ENCODE assay signal across 9 cellular contexts in the genomic region with DNA sequence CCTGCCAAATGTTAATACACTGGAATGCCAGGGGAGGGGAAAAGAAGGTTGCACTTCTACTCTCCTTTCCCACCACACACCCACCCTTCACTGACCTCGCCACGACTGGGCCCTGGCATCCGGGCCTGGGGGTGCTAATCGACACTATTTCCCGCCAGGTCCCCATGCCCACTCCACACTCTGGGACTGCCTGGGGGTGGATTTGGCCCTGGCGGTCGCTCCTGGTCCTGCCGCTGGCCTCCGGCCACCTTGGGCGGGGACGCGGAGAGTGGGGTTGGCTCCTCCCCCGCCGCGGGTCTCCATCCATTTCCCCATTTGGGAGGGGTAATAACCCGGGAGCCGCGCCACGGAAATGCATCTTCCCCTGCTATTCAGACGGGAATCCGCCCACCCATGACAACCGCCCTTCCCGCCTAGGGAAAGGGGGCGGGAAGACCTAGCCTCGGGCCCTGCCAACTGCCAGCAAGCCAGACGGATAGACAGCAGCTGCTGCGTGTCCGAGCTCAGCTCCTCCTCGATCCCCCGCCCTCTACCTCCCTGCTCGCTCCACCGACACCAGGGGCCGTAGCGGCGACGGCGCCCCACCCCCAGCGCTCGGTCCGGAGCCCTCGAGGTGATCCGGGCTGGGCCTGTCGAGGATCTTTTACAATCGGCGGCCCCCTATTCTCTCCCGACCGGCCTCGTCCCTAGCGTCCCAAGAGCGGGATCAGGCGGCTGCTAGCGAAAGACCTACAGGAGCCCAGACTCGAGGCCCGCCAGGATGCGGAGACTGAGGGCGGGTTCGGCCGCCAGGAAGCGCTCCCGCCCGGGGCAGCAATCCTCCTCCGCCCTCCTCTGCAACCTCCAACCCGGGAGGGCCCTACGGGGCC.
DNase-seq lines count a peak whose midpoint lies in the region; ATAC-seq, FAIRE-seq and TF ChIP-seq lines count a peak whose summit lies in the region.
"Had no signal": no experiment of that assay in that cellular context is flagged by ENCODE, and none has a peak within 500 bp of the region (broad histone marks: within the 10 kb centered on the region; RNA-seq: fewer than 3 reads in every experiment).

No MANE protein-coding gene starts in this region.

- H3K36me3 ChIP-seq in ES-I3 (ENCODE audit: insufficient read depth, low read length) (no peaks in the 10 kb centered on the region), GM23338 (ENCODE audit: insufficient read depth) (no peaks in the 10 kb centered on the region), MM.1S (replicated peaks; ENCODE audit: insufficient read depth, low read length) (no peaks in the 10 kb centered on the region), left ventricle myocardium inferior (no peaks in the 10 kb centered on the region), pancreas (no peaks in the 10 kb centered on the region)

- WGBS in pancreas, 2 donors, result 8 to 33% methylated on average over 58 to 64 of the region's 64 CpGs

- no peak overlapping the region for H3K27ac Mint-ChIP-seq in GM23338

- H3K4me1 ChIP-seq in ES-I3 (ENCODE audit: insufficient read depth, low read length) (peaks cover 5% of the 10 kb centered on the region; the same call in 1 of the 2 replicates), GM23338 (ENCODE audit: insufficient read depth) (peaks cover 5% of the 10 kb centered on the region; the same call in 1 of the 2 replicates), MM.1S (ENCODE audit: low read length) (no peaks in the 10 kb centered on the region), left ventricle myocardium inferior (peaks cover 15% of the 10 kb centered on the region), pancreas (no peaks in the 10 kb centered on the region)

- peaks cover 17% of the 10 kb centered on the region; the same call in 2 of the 3 replicates for H3K4me1 Mint-ChIP-seq in GM23338

- H3K4me2 ChIP-seq in GM23338, result peak overlapping the region; percentile 69
- peak overlapping the region; percentile 72 for H3K4me2 ChIP-seq in MM.1S (ENCODE audit: low read depth, low read length)

- H3F3A ChIP-seq in GM23338 (replicated peaks; ENCODE audit: low read depth) (no peaks in the 10 kb centered on the region), MM.1S (ENCODE audit: insufficient read depth, low read length) (no peaks in the 10 kb centered on the region)

- FAIRE-seq in pancreas (lab: Jason Lieb, UNC), result no peak
- FAIRE-seq: colon had no signal

- H3K4me3 Mint-ChIP-seq in GM23338, result peak overlapping the region; percentile 71

- H3K9me3 ChIP-seq in ES-I3 (ENCODE audit: control insufficient read depth, insufficient read depth, low read length) (no peaks in the 10 kb centered on the region), MM.1S (replicated peaks; ENCODE audit: insufficient read depth, low read length) (no peaks in the 10 kb centered on the region), left ventricle myocardium inferior (replicated peaks) (no peaks in the 10 kb centered on the region), pancreas (no peaks in the 10 kb centered on the region)

- peaks cover 3% of the 10 kb centered on the region; the same call in 2 of the 3 replicates for H3K36me3 Mint-ChIP-seq in GM23338 (ENCODE audit: low read depth)

- H3K9ac ChIP-seq in ES-I3 (ENCODE audit: low read depth, low read length) (peak overlapping the region; percentile 48; the same call in 1 of the 2 replicates), MM.1S (ENCODE audit: low read length) (peak overlapping the region; percentile 51)

- H2AFZ ChIP-seq in GM23338 (peak overlapping the region; percentile 76; the same call in 1 of the 2 replicates), MM.1S (ENCODE audit: low read length) (peak overlapping the region; percentile 65)

- H3K9me3 Mint-ChIP-seq in GM23338, result no peaks in the 10 kb centered on the region

- H3K27ac ChIP-seq in GM23338 (ENCODE audit: low read depth), result no peak overlapping the region
- peak overlapping the region; percentile 22; the same call in 1 of the 2 replicates for H3K27ac ChIP-seq in MM.1S (ENCODE audit: low read length)
- peak overlapping the region; percentile 91 for H3K27ac ChIP-seq in left ventricle myocardium inferior (replicated peaks)
- H3K27ac ChIP-seq in pancreas, result peak overlapping the region; percentile 12 to 72 (median 56)

- in situ Hi-C loops in astrocyte of the spinal cord (cut with HindIII; ENCODE audit: low sequenced_read_pairs) (no loop called here), KBM-7 (cut with MboI; ENCODE audit: low pct_unique_long_range_greater_than_20kb, low sequenced_read_pairs) (no loop called here)

- H3K27me3 ChIP-seq in GM23338 (ENCODE audit: insufficient read depth), result no peaks in the 10 kb centered on the region
- no peaks in the 10 kb centered on the region for H3K27me3 ChIP-seq in MM.1S (replicated peaks; ENCODE audit: insufficient read depth, low read length)
- H3K27me3 ChIP-seq in left ventricle myocardium inferior (ENCODE audit: low read depth), result no peaks in the 10 kb centered on the region
- H3K27me3 ChIP-seq in pancreas, result no peaks in the 10 kb centered on the region

- no peaks in the 10 kb centered on the region for H3K9me2 ChIP-seq in GM23338 (ENCODE audit: insufficient read depth)
- no peaks in the 10 kb centered on the region for H3K9me2 ChIP-seq in MM.1S (replicated peaks; ENCODE audit: insufficient read depth, low read length)

- DNase-seq in GM23338 (ENCODE audit: low spot score) (peak; percentile 60), MM.1S (peak; percentile 57), SKM-1 treated with dmso at 0.1 percent for 144 hours (lab: John Stamatoyannopoulos, UW; ENCODE audit: unreplicated experiment) (peak; percentile 50), astrocyte of the spinal cord (ENCODE audit: low read depth, low spot score) (peak; percentile 89), left ventricle myocardium inferior (peak; percentile 85), pancreas (peak; percentile 57 to 78 (median 65)), KBM-7 (no peak)

- TF ChIP-seq CTCF in GM23338 (conservative IDR thresholded peaks at IDR 0.05; ENCODE audit: low read depth in 2 of 2) (peak; percentile 5 to 38; a peak in 2 of 4 replicates), MM.1S (IDR thresholded peaks at IDR 0.05; ENCODE audit: low read length) (peak; percentile 30), astrocyte of the spinal cord (IDR thresholded peaks at IDR 0.05; ENCODE audit: low read depth, low read length) (peak; percentile 41), left ventricle myocardium inferior (IDR thresholded peaks at IDR 0.05; ENCODE audit: borderline replicate concordance) (peak; percentile 58), pancreas (IDR thresholded peaks at IDR 0.05) (peak in 1 of 4 donors; percentile 44)

- intact Hi-C loops in left ventricle myocardium inferior (cut with micrococcal nuclease) (no loop called here), pancreas (cut with DNase I) (no loop called here)

- peak overlapping the region; percentile 60 for H3K4me3 ChIP-seq in GM23338
- H3K4me3 ChIP-seq in MM.1S (ENCODE audit: low read length), result peak overlapping the region; percentile 63
- peak overlapping the region; percentile 39 for H3K4me3 ChIP-seq in astrocyte of the spinal cord (ENCODE audit: low read depth, low read length)
- peak overlapping the region; percentile 68 for H3K4me3 ChIP-seq in left ventricle myocardium inferior
- peak overlapping the region; percentile 4 to 49 (median 37) for H3K4me3 ChIP-seq in pancreas

- ATAC-seq in GM23338 (peak; percentile 72), pancreas (peak; percentile 80 to 87 (median 82))

- H4K20me1 ChIP-seq in GM23338 (replicated peaks; ENCODE audit: insufficient read depth) (no peaks in the 10 kb centered on the region), MM.1S (ENCODE audit: insufficient read depth, low read length) (no peaks in the 10 kb centered on the region)

- H3K27me3 Mint-ChIP-seq in GM23338 (ENCODE audit: insufficient read depth, low read depth, poor library complexity), result peaks cover 8% of the 10 kb centered on the region

- H3K79me2 ChIP-seq in GM23338 (replicated peaks; ENCODE audit: insufficient read depth), result no peaks in the 10 kb centered on the region
- no peaks in the 10 kb centered on the region for H3K79me2 ChIP-seq in MM.1S (ENCODE audit: low read length)

TF ChIP-seq in GM23338, 12 proteins besides CTCF, POLR2A, EP300 and RAD21:
- TF ChIP-seq POLR2AphosphoS5 (IDR thresholded peaks at IDR 0.05; ENCODE audit: low read depth) (0 out of 2 replicates have a peak, but pooled peaks have one; percentile 30), JUNB (IDR thresholded peaks at IDR 0.05; ENCODE audit: unreplicated experiment) (no peak), ZNF114 (CRISPR knock-in tag; IDR thresholded peaks at IDR 0.05) (no peak)
